Comparison of ENCODE assay signal across 8 cellular contexts in the genomic region with DNA sequence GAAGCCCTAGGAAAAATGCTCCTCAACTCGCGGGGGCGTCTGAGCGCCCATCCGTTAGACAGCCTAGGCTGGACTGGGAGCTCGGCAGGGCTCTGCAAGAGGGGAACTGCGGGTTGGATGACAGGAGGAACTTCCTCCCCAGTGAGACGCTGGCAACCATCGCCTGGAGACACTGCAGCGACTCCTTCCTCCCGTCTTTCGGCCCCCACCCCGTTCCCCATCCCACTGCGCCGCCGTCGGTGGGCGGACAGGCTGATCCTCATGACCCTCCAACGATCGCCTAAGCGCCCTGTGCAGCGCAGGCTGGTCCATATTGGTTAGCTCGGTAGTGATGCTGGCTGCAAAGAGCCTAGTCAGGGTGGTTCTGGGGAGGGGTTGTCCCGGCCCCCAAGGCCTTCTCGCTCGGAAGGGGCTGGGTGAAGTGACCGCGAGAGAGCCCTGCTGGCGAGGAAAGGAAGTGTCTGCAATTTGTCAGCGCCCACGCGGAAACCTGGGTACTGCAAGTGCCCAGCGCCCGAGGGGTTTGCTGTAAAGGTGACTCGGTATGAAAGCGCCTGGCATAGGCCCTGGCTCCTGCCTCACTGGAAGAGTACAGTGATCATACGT. TPM values are rescaled to one million over a fixed set of nuclear protein-coding genes. Genes with fewer than 3 reads are reported as not detected.
DNase-seq lines count a peak whose midpoint lies in the region; ATAC-seq lines count a peak whose summit lies in the region.

No MANE protein-coding gene starts in this region.

- H3K27ac ChIP-seq in iPS DF 6.9 (ENCODE audit: low read length): no peak overlapping the region

- no peaks in the 10 kb centered on the region for H3K36me3 Mint-ChIP-seq in activated naive CD4-positive, alpha-beta T cell treated with anti-CD3 and anti-CD28 coated beads, Interleukin-2, amount 50 U/mL, for 72 hours

- H3K36me3 ChIP-seq in iPS DF 6.9 (ENCODE audit: control insufficient read depth, insufficient read depth, low read length): no peaks in the 10 kb centered on the region

- H3K4me1 ChIP-seq in iPS DF 6.9 (ENCODE audit: control insufficient read depth, insufficient read depth, low read length): peaks cover 3% of the 10 kb centered on the region; the same call in 1 of the 2 replicates

- ATAC-seq in GM18909 (IDR thresholded peaks at IDR 0.05; ENCODE audit: poor library complexity, unreplicated experiment) (peak; percentile 50), HG03139 (IDR thresholded peaks at IDR 0.05; ENCODE audit: unreplicated experiment) (peak; percentile 39)
- ATAC-seq in activated naive CD4-positive, alpha-beta T cell treated with anti-CD3 and anti-CD28 coated beads, Interleukin-2, amount 50 U/mL, for 72 hours: peak; percentile 45 to 75

- H3K4me3 ChIP-seq in iPS DF 6.9 (ENCODE audit: low read length): peak overlapping the region; percentile 21; the same call in 1 of the 2 replicates

- DNase-seq in AG08396 (ENCODE audit: low spot score): peak; percentile 66
- peak; percentile 65 for DNase-seq in RKO (ENCODE audit: low spot score)
- DNase-seq in activated naive CD4-positive, alpha-beta T cell treated with anti-CD3 and anti-CD28 coated beads, Interleukin-2, amount 50 U/mL, for 72 hours (ENCODE audit: low spot score in 2 of 2): peak; percentile 63 to 69
- no peak for DNase-seq in iPS DF 6.9 (ENCODE audit: low read depth, low spot score)
- DNase-seq in stimulated activated CD4-positive, alpha-beta T cell treated with anti-CD3 and anti-CD28 coated beads, Interleukin-12 subunit alpha, Interleukin-12 subunit beta, amount 100 ng/mL, for 48 hours (ENCODE audit: low read depth in 2 of 3, low spot score in 1 of 3): peak; percentile 40 to 57 (median 50)
- DNase-seq in NCI-H226: no peak

- no CpG with 5 or more reads among the region's 37 CpGs for WGBS in iPS DF 6.9 (ENCODE audit: insufficient coverage, insufficient read length)

- H3K9me3 Mint-ChIP-seq in activated naive CD4-positive, alpha-beta T cell treated with anti-CD3 and anti-CD28 coated beads, Interleukin-2, amount 50 U/mL, for 72 hours: no peaks in the 10 kb centered on the region

- H3K9me3 ChIP-seq in iPS DF 6.9 (ENCODE audit: control insufficient read depth, insufficient read depth, low read length): no peaks in the 10 kb centered on the region

- peaks cover 82% of the 10 kb centered on the region for H3K27me3 ChIP-seq in iPS DF 6.9 (ENCODE audit: control insufficient read depth, insufficient read depth, low read length)

- peak overlapping the region in 1 of 2 donors; percentile 22 for H3K27ac Mint-ChIP-seq in activated naive CD4-positive, alpha-beta T cell treated with anti-CD3 and anti-CD28 coated beads, Interleukin-2, amount 50 U/mL, for 72 hours

RNA-seq across cellular contexts. Expression of gene NRGN, which starts 0.6 kb away (rescaled TPM):
- 10 to 100 TPM; 12.0 to 12.2 TPM for total RNA-seq in activated naive CD4-positive, alpha-beta T cell treated with anti-CD3 and anti-CD28 coated beads, Interleukin-2, amount 50 U/mL, for 72 hours

RNA-seq across cellular contexts. Expression of gene VSIG2, which starts 11.7 kb away (rescaled TPM):
- not detected for total RNA-seq in activated naive CD4-positive, alpha-beta T cell treated with anti-CD3 and anti-CD28 coated beads, Interleukin-2, amount 50 U/mL, for 72 hours

RNA-seq across cellular contexts. Expression of gene ESAM, which starts 21.7 kb away (rescaled TPM):
- 1 to 10 TPM in 1 of 2 donors, under 1 TPM in 1; 0.36 to 1.7 TPM for total RNA-seq in activated naive CD4-positive, alpha-beta T cell treated with anti-CD3 and anti-CD28 coated beads, Interleukin-2, amount 50 U/mL, for 72 hours

RNA-seq across cellular contexts. Expression of gene MSANTD2, which starts 59.8 kb away (rescaled TPM):
- 1 to 10 TPM; 3.6 to 8.4 TPM for total RNA-seq in activated naive CD4-positive, alpha-beta T cell treated with anti-CD3 and anti-CD28 coated beads, Interleukin-2, amount 50 U/mL, for 72 hours

Comparison
In these comparisons a context has a peak if more than half of its experiments do, and no peak if none do; other contexts are left out.
1. DNase-seq: peak in AG08396 (single experiment), RKO (single experiment), activated naive CD4-positive, alpha-beta T cell treated with anti-CD3 and anti-CD28 coated beads, Interleukin-2, amount 50 U/mL, for 72 hours (2 of 2) and stimulated activated CD4-positive, alpha-beta T cell treated with anti-CD3 and anti-CD28 coated beads, Interleukin-12 subunit alpha, Interleukin-12 subunit beta, amount 100 ng/mL, for 48 hours (3 of 3); none in iPS DF 6.9 (single experiment) and NCI-H226 (single experiment).
2. Peak in every context shown above with its lines, with median percentiles within 50 percentile points of each other: ATAC-seq.